In genomic region chr13:83621765-83622421, GRCh38 we compare ENCODE assay signal across 30 cellular contexts.
"Had no signal": no experiment of that assay in that cellular context is flagged by ENCODE, and none has a peak within 500 bp of the region (broad histone marks: within the 10 kb centered on the region; RNA-seq: fewer than 3 reads in every experiment).

No MANE protein-coding gene starts in this region.

- H3K9ac ChIP-seq: neural progenitor cell had no signal

- H3K4me1 ChIP-seq: left lung, lower lobe of right lung, neural progenitor cell, right atrium auricular region, right lobe of liver, stomach, testis, thyroid gland, transverse colon, upper lobe of left lung had no signal

- FAIRE-seq: islet of Langerhans, kidney, urothelium cell line had no signal

- ATAC-seq: left colon; left lung; lower lobe of right lung; natural killer cell; right lobe of liver; stimulated activated naive B cell treated with anti-CD40 and anti-IgM and Interleukin-4, amounts not matched to agents 10 μg/mL and 1 μg/mL and 100 μg/mL, for 72 hours; stimulated activated naive CD8-positive, alpha-beta T cell treated with anti-CD3 and anti-CD28 coated beads, Interleukin-15, Interleukin-2, amounts not matched to agents 100 U/mL and 50 U/mL, for 24 hours had no signal

- H3K27me3 ChIP-seq: left lung, neural progenitor cell, ovary, right atrium auricular region, right lobe of liver, stomach, testis, thyroid gland, transverse colon, upper lobe of left lung had no signal

- H3K9me3 Mint-ChIP-seq: mesothelial cell of epicardium, neural progenitor cell had no signal

- DNase-seq: hypothalamus; immature natural killer cell; kidney; left colon; left lung; lower lobe of right lung; mesendoderm; naive B cell; natural killer cell; nephron progenitor cell; ovary; right lobe of liver; stimulated activated CD4-positive, alpha-beta T cell treated with anti-CD3 and anti-CD28 coated beads, Interleukin-12 subunit alpha, Interleukin-12 subunit beta, amount 100 ng/mL, for 4 hours; stimulated activated CD4-positive, alpha-beta T cell treated with anti-CD3 and anti-CD28 coated beads, Interleukin-15, amount 100 ng/mL, for 24 hours; stimulated activated CD4-positive, alpha-beta T cell treated with anti-CD3 and anti-CD28 coated beads, Interleukin-2, amount 100 ng/mL, for 24 hours; stimulated activated CD4-positive, alpha-beta T cell treated with anti-CD3 and anti-CD28 coated beads, Interleukin-4, amount 100 ng/mL, for 1 hour; stimulated activated naive B cell treated with anti-CD40 and anti-IgM and Interleukin-4, amounts not matched to agents 10 μg/mL and 1 μg/mL and 100 μg/mL, for 72 hours; stimulated activated naive CD8-positive, alpha-beta T cell treated with anti-CD3 and anti-CD28 coated beads, Interleukin-15, Interleukin-2, amounts not matched to agents 100 U/mL and 50 U/mL, for 24 hours; stomach; testis; thyroid gland; transverse colon; upper lobe of left lung had no signal

- H3K4me1 Mint-ChIP-seq: immature natural killer cell; naive B cell; natural killer cell; nephron progenitor cell; neural progenitor cell; stimulated activated naive B cell treated with anti-CD40 and anti-IgM and Interleukin-4, amounts not matched to agents 10 μg/mL and 1 μg/mL and 100 μg/mL, for 72 hours had no signal

- H3K4me3 ChIP-seq: left lung, lower lobe of right lung, neural progenitor cell, ovary, right atrium auricular region, right lobe of liver, skin epidermis, stomach, testis, thyroid gland, transverse colon, upper lobe of left lung had no signal

- H3K27ac ChIP-seq: left lung, lower lobe of right lung, neural progenitor cell, ovary, right atrium auricular region, right lobe of liver, skin epidermis, stomach, testis, thyroid gland, transverse colon, upper lobe of left lung had no signal

- H3K27ac Mint-ChIP-seq: immature natural killer cell; mesothelial cell of epicardium; natural killer cell; nephron progenitor cell; neural progenitor cell; progenitor cell of endocrine pancreas; stimulated activated naive B cell treated with anti-CD40 and anti-IgM and Interleukin-4, amounts not matched to agents 10 μg/mL and 1 μg/mL and 100 μg/mL, for 72 hours had no signal

- H3K36me3 Mint-ChIP-seq: immature natural killer cell; mesothelial cell of epicardium; naive B cell; natural killer cell; neural progenitor cell; stimulated activated naive B cell treated with anti-CD40 and anti-IgM and Interleukin-4, amounts not matched to agents 10 μg/mL and 1 μg/mL and 100 μg/mL, for 72 hours had no signal

- H3K9me3 ChIP-seq: lower lobe of right lung, ovary, right atrium auricular region, right lobe of liver, testis, thyroid gland, transverse colon had no signal

- H3K27me3 Mint-ChIP-seq: naive B cell; progenitor cell of endocrine pancreas; stimulated activated naive B cell treated with anti-CD40 and anti-IgM and Interleukin-4, amounts not matched to agents 10 μg/mL and 1 μg/mL and 100 μg/mL, for 72 hours had no signal

- H3K4me2 ChIP-seq: neural progenitor cell had no signal

- H2AFZ ChIP-seq: neural progenitor cell had no signal

- H3K4me3 Mint-ChIP-seq: immature natural killer cell; mesothelial cell of epicardium; naive B cell; natural killer cell; nephron progenitor cell; neural progenitor cell; stimulated activated naive B cell treated with anti-CD40 and anti-IgM and Interleukin-4, amounts not matched to agents 10 μg/mL and 1 μg/mL and 100 μg/mL, for 72 hours had no signal

- H3K36me3 ChIP-seq: left lung, lower lobe of right lung, neural progenitor cell, ovary, right atrium auricular region, right lobe of liver, stomach, thyroid gland, transverse colon, upper lobe of left lung had no signal
